12 cellular contexts compared by ENCODE assay signal in genomic region chr10:114319406-114320248, GRCh38.
"Had no signal": no experiment of that assay in that cellular context is flagged by ENCODE, and none has a peak within 500 bp of the region (broad histone marks: within the 10 kb centered on the region; RNA-seq: fewer than 3 reads in every experiment).

No MANE protein-coding gene starts in this region.

- H3K27ac Mint-ChIP-seq: activated CD4-positive, alpha-beta memory T cell treated with anti-CD3 and anti-CD28 coated beads, Interleukin-2, amount 10 ng/mL, durations not matched to agents 7 days and 5 days; activated CD4-positive, alpha-beta T cell treated with anti-CD3 and anti-CD28 coated beads for 36 hours; neural progenitor cell; stimulated activated naive B cell treated with anti-CD40 and anti-IgM and Interleukin-4, amounts not matched to agents 10 μg/mL and 1 μg/mL and 100 μg/mL, for 72 hours; T-cell had no signal

- H3K4me3 Mint-ChIP-seq: activated CD4-positive, alpha-beta memory T cell treated with anti-CD3 and anti-CD28 coated beads, Interleukin-2, amount 10 ng/mL, durations not matched to agents 7 days and 5 days; activated CD4-positive, alpha-beta T cell treated with anti-CD3 and anti-CD28 coated beads for 36 hours; neural progenitor cell; stimulated activated naive B cell treated with anti-CD40 and anti-IgM and Interleukin-4, amounts not matched to agents 10 μg/mL and 1 μg/mL and 100 μg/mL, for 72 hours; T-cell had no signal

- H3K36me3 ChIP-seq: cardiac muscle cell, gastrocnemius medialis, neural progenitor cell, pancreas had no signal

- FAIRE-seq: endometrium, pancreas had no signal

- DNase-seq: activated CD4-positive, alpha-beta memory T cell treated with anti-CD3 and anti-CD28 coated beads, Interleukin-2, amount 10 ng/mL, durations not matched to agents 7 days and 5 days; activated CD4-positive, alpha-beta T cell treated with anti-CD3 and anti-CD28 coated beads for 36 hours; activated T-cell treated with anti-CD3 and anti-CD28 coated beads, Interleukin-2, amount 50 U/mL, for 48 hours; gastrocnemius medialis; retina; stimulated activated naive B cell treated with anti-CD40 and anti-IgM and Interleukin-4, amounts not matched to agents 10 μg/mL and 1 μg/mL and 100 μg/mL, for 72 hours; T-cell had no signal

- H3K27me3 Mint-ChIP-seq: activated CD4-positive, alpha-beta T cell treated with anti-CD3 and anti-CD28 coated beads for 36 hours had no signal

- H3K27ac ChIP-seq: cardiac muscle cell, gastrocnemius medialis, neural progenitor cell, pancreas, VCaP had no signal

- H3K4me2 ChIP-seq: neural progenitor cell had no signal

- H2AFZ ChIP-seq: neural progenitor cell had no signal

- H3K36me3 Mint-ChIP-seq: stimulated activated naive B cell treated with anti-CD40 and anti-IgM and Interleukin-4, amounts not matched to agents 10 μg/mL and 1 μg/mL and 100 μg/mL, for 72 hours; T-cell had no signal

- H3K4me1 Mint-ChIP-seq: activated CD4-positive, alpha-beta memory T cell treated with anti-CD3 and anti-CD28 coated beads, Interleukin-2, amount 10 ng/mL, durations not matched to agents 7 days and 5 days; activated CD4-positive, alpha-beta T cell treated with anti-CD3 and anti-CD28 coated beads for 36 hours; stimulated activated naive B cell treated with anti-CD40 and anti-IgM and Interleukin-4, amounts not matched to agents 10 μg/mL and 1 μg/mL and 100 μg/mL, for 72 hours; T-cell had no signal

- H3K4me3 ChIP-seq: cardiac muscle cell, gastrocnemius medialis, neural progenitor cell, pancreas had no signal

- H3K27me3 ChIP-seq: cardiac muscle cell, gastrocnemius medialis, neural progenitor cell, pancreas had no signal

- H3K4me1 ChIP-seq: gastrocnemius medialis, neural progenitor cell, pancreas had no signal

- ATAC-seq: activated CD4-positive, alpha-beta T cell treated with anti-CD3 and anti-CD28 coated beads for 36 hours; gastrocnemius medialis; stimulated activated naive B cell treated with anti-CD40 and anti-IgM and Interleukin-4, amounts not matched to agents 10 μg/mL and 1 μg/mL and 100 μg/mL, for 72 hours; T-cell had no signal

- H3K9me3 ChIP-seq: gastrocnemius medialis, pancreas had no signal

- H3K9ac ChIP-seq: neural progenitor cell had no signal

- H3K9me3 Mint-ChIP-seq: activated CD4-positive, alpha-beta memory T cell treated with anti-CD3 and anti-CD28 coated beads, Interleukin-2, amount 10 ng/mL, durations not matched to agents 7 days and 5 days; neural progenitor cell; stimulated activated naive B cell treated with anti-CD40 and anti-IgM and Interleukin-4, amounts not matched to agents 10 μg/mL and 1 μg/mL and 100 μg/mL, for 72 hours; T-cell had no signal
